28 cellular contexts compared by ENCODE assay signal in the genomic region with DNA sequence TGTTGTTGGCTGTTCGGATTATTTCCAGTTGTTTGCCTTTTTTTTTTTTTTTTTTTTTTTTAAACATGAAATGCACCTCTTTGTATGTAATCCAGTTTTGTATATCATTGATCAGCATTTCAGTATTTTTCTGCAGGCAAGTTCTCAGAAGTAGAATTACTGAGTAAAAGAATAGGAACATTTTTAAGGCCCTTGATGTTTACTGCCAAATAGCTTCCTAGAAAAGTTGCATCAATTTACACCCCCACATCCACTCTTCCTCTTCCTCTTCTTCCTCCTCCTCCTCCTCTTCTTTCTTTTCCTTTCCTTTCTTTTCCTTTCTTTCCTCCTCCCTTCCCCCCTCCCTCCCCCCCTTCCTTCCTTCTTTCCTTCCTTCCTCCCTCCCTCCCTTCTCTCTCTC.
"Had no signal": no experiment of that assay in that cellular context is flagged by ENCODE, and none has a peak within 500 bp of the region (broad histone marks: within the 10 kb centered on the region; RNA-seq: fewer than 3 reads in every experiment).

No MANE protein-coding gene starts in this region.

- ATAC-seq: natural killer cell; psoas muscle; right cardiac atrium; sciatic nerve; stimulated activated memory B cell treated with anti-CD40 and anti-IgM and Interleukin-4, amounts not matched to agents 10 μg/mL and 1 μg/mL and 100 μg/mL, for 72 hours; stimulated activated naive CD8-positive, alpha-beta T cell treated with anti-CD3 and anti-CD28 coated beads, Interleukin-15, amount 100 ng/mL, for 72 hours; stimulated activated naive CD8-positive, alpha-beta T cell treated with anti-CD3 and anti-CD28 coated beads, Interleukin-15, Interleukin-2, amounts not matched to agents 100 U/mL and 50 U/mL, for 24 hours; upper lobe of right lung had no signal

- H3K4me1 ChIP-seq: parathyroid adenoma, psoas muscle, spleen, testis, transverse colon, upper lobe of right lung, uterus had no signal

- H3K36me3 ChIP-seq: neural progenitor cell, ovary, uterus had no signal

- H3K4me2 ChIP-seq: neural progenitor cell, smooth muscle cell had no signal

- DNase-seq: natural killer cell; occipital lobe; ovary; posterior cingulate gyrus; psoas muscle; right cardiac atrium; spleen; stimulated activated CD4-positive, alpha-beta T cell treated with anti-CD3 and anti-CD28 coated beads, Interleukin-12 subunit alpha, Interleukin-12 subunit beta, amount 100 ng/mL, for 4 hours; stimulated activated CD4-positive, alpha-beta T cell treated with anti-CD3 and anti-CD28 coated beads, Interleukin-1b, Interleukin-23, amount 100 ng/mL, for 48 hours; stimulated activated CD4-positive, alpha-beta T cell treated with anti-CD3 and anti-CD28 coated beads, Interleukin-4, amount 100 ng/mL, for 1 hour; stimulated activated CD4-positive, alpha-beta T cell treated with anti-CD3 and anti-CD28 coated beads, Interleukin-4, amount 100 ng/mL, for 4 hours; stimulated activated CD8-positive, alpha-beta memory T cell treated with anti-CD3 and anti-CD28 coated beads, Interleukin-4, amount 100 ng/mL, for 48 hours; stimulated activated naive CD4-positive, alpha-beta T cell; stimulated activated naive CD8-positive, alpha-beta T cell treated with anti-CD3 and anti-CD28 coated beads, Interleukin-15, amount 100 ng/mL, for 72 hours; stimulated activated naive CD8-positive, alpha-beta T cell treated with anti-CD3 and anti-CD28 coated beads, Interleukin-15, Interleukin-2, amounts not matched to agents 100 U/mL and 50 U/mL, for 24 hours; substantia nigra; testis; tibial artery; transverse colon; upper lobe of right lung; uterus had no signal

- H3K79me2 ChIP-seq: parathyroid adenoma had no signal

- H3K9ac ChIP-seq: neural progenitor cell, parathyroid adenoma had no signal

- H2AFZ ChIP-seq: neural progenitor cell, parathyroid adenoma had no signal

- H3K4me3 ChIP-seq: neural progenitor cell, ovary, psoas muscle, skin epidermis, smooth muscle cell, spleen, suprapubic skin, testis, tibial artery, transverse colon, upper lobe of right lung, uterus had no signal

- H3K9me3 ChIP-seq: ovary, psoas muscle, spleen, suprapubic skin, testis, tibial artery, transverse colon, upper lobe of right lung, uterus had no signal

- H3K27ac ChIP-seq: neural progenitor cell, ovary, parathyroid adenoma, psoas muscle, skin epidermis, spleen, suprapubic skin, testis, tibial artery, transverse colon, upper lobe of right lung, uterus had no signal

- H3K27me3 ChIP-seq: neural progenitor cell, ovary, spleen, suprapubic skin, testis, tibial artery, transverse colon, upper lobe of right lung, uterus had no signal
